In genomic region chr3:160099855-160100254, GRCh38 we compare ENCODE assay signal across 14 cellular contexts.
DNase-seq lines count a peak whose midpoint lies in the region; ATAC-seq and TF ChIP-seq lines count a peak whose summit lies in the region.
"Had no signal": no experiment of that assay in that cellular context is flagged by ENCODE, and none has a peak within 500 bp of the region (broad histone marks: within the 10 kb centered on the region; RNA-seq: fewer than 3 reads in every experiment).

No MANE protein-coding gene starts in this region.

- intact Hi-C loops in breast epithelium (cut with DNase I; ENCODE audit: low total_unique reads): no loop called here

- no peaks in the 10 kb centered on the region for H3K36me3 ChIP-seq in breast epithelium

- H3K4me3 ChIP-seq in breast epithelium: no peak overlapping the region
- H3K4me3 ChIP-seq: mucosa of descending colon, PC-9 had no signal

- TF ChIP-seq CTCF in breast epithelium (IDR thresholded peaks at IDR 0.05): no peak

- no peak for TF ChIP-seq POLR2A in breast epithelium (IDR thresholded peaks at IDR 0.05)

- H3K9me3 ChIP-seq in breast epithelium: no peaks in the 10 kb centered on the region
- H3K9me3 ChIP-seq: mucosa of descending colon had no signal

- ATAC-seq in GM18868 (IDR thresholded peaks at IDR 0.05; ENCODE audit: unreplicated experiment) (peak; percentile 61), GM21619 (IDR thresholded peaks at IDR 0.05; ENCODE audit: unreplicated experiment) (peak; percentile 57), HG03354 (IDR thresholded peaks at IDR 0.05; ENCODE audit: poor library complexity, severe bottlenecking, unreplicated experiment) (peak; percentile 63)
- ATAC-seq: mucosa of descending colon had no signal

- no peak overlapping the region for H3K27ac ChIP-seq in breast epithelium
- H3K27ac ChIP-seq: PC-9 had no signal

- no peaks in the 10 kb centered on the region for H3K4me1 ChIP-seq in breast epithelium

- H3K27me3 ChIP-seq in breast epithelium: no peaks in the 10 kb centered on the region

- DNase-seq in germinal center (ENCODE audit: low spot score) (peak; percentile 14), NCI-H510A treated with DMSO at 0.1 percent for 48 hours (lab: John Stamatoyannopoulos, UW) (no peak), breast epithelium (ENCODE audit: low spot score in 2 of 2) (no peak), cerebellar nuclear complex (lab: John Stamatoyannopoulos, UW) (no peak)
- DNase-seq in activated CD8-positive, alpha-beta memory T cell treated with anti-CD3 and anti-CD28 coated beads, Interleukin-2, amount 50 U/mL, for 4 hours: no peak
- DNase-seq: activated naive CD8-positive, alpha-beta T cell treated with anti-CD3 and anti-CD28 coated beads, Interleukin-2, amount 10 ng/mL, durations not matched to agents 7 days and 5 days; COR-L47; mucosa of descending colon; NCI-H187 treated with DMSO at 0.1 percent for 48 hours; PC-9; retina had no signal
